Comparison of ENCODE assay signal across 8 cellular contexts in the genomic region with DNA sequence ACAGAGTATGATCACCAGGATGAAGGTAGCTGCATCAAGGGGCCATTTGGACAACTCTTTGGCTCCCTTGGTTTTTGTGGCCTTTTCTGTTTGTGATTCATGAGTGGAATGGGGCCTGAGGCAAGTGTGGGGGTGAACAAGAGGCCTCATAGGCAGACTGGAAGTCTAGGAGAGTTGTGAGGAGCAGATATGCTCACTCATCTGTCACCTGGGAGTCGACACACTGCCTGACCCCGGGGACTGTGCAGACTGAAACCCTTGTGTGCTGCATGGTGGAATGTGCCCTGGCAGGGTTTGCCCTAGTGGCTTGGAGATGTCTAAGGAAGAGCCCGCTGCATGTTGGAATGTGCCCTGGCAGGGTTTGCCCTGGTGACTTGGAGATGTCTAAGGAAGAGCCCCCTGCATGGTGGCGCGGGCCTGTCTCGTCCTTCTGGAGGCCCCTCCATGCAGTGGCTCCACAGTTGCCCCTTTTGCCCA. TPM values are rescaled to one million over a fixed set of nuclear protein-coding genes. Genes with fewer than 3 reads are reported as not detected.
DNase-seq lines count a peak whose midpoint lies in the region; ATAC-seq and TF ChIP-seq lines count a peak whose summit lies in the region.
"Had no signal": no experiment of that assay in that cellular context is flagged by ENCODE, and none has a peak within 500 bp of the region (broad histone marks: within the 10 kb centered on the region; RNA-seq: fewer than 3 reads in every experiment).

No MANE protein-coding gene starts in this region.

- peak overlapping the region; percentile 38 for H3K27ac Mint-ChIP-seq in activated CD4-positive, alpha-beta memory T cell treated with anti-CD3 and anti-CD28 coated beads for 36 hours
- H3K27ac Mint-ChIP-seq in stimulated activated effector memory CD8-positive, alpha-beta T cell treated with anti-CD3 and anti-CD28 coated beads, Interleukin-12 subunit alpha, Interleukin-12 subunit beta, amount 100 ng/mL, for 72 hours: no peak overlapping the region

- peak overlapping the region; percentile 63 for H3K4me2 ChIP-seq in HCT116 (ENCODE audit: low read length)

- H3K9me2 ChIP-seq in HCT116 (ENCODE audit: insufficient read depth): no peaks in the 10 kb centered on the region

- intact Hi-C loops in HCT116 (cut with micrococcal nuclease): no loop called here
- intact Hi-C loops in activated CD4-positive, alpha-beta memory T cell treated with anti-CD3 and anti-CD28 coated beads for 36 hours (cut with micrococcal nuclease): no loop called here

- no peaks in the 10 kb centered on the region for H3K9me3 Mint-ChIP-seq in activated CD4-positive, alpha-beta memory T cell treated with anti-CD3 and anti-CD28 coated beads for 36 hours
- H3K9me3 Mint-ChIP-seq in stimulated activated effector memory CD8-positive, alpha-beta T cell treated with anti-CD3 and anti-CD28 coated beads, Interleukin-12 subunit alpha, Interleukin-12 subunit beta, amount 100 ng/mL, for 72 hours: no peaks in the 10 kb centered on the region

- DNase-seq in HCT116 (ENCODE audit: low read depth, low spot score) (no peak), DMS53 treated with DMSO at 0.1 percent for 48 hours (lab: John Stamatoyannopoulos, UW; ENCODE audit: unreplicated experiment) (no peak), GM13977 (ENCODE audit: low spot score) (no peak)
- peak; percentile 37 for DNase-seq in activated CD4-positive, alpha-beta memory T cell treated with anti-CD3 and anti-CD28 coated beads for 36 hours
- no peak for DNase-seq in stimulated activated effector memory CD8-positive, alpha-beta T cell treated with anti-CD3 and anti-CD28 coated beads, Interleukin-12 subunit alpha, Interleukin-12 subunit beta, amount 100 ng/mL, for 72 hours (ENCODE audit: low spot score in 2 of 2)
- DNase-seq: NCI-H2081 had no signal

- no peak for TF ChIP-seq RAD21 in HCT116 (IDR thresholded peaks at IDR 0.05; ENCODE audit: low read depth)

- H4K20me1 ChIP-seq in HCT116 (ENCODE audit: insufficient read depth): no peaks in the 10 kb centered on the region

- in situ Hi-C loops in GM13977 (cut with MboI; ENCODE audit: low pct_unique_long_range_greater_than_20kb, low sequenced_read_pairs, unreplicated experiment): no loop called here

- BruUV-seq in HCT116 (replicated peaks; lab: Mats Ljungman, UMichigan): no TSS peak

- peaks cover 22 to 53% of the 10 kb centered on the region in 2 experiments for H3K36me3 ChIP-seq in HCT116 (ENCODE audit: control insufficient read depth in 1 of 2, insufficient read depth in 2 of 2, low read length in 2 of 2)
- H3K36me3 ChIP-seq in gastroesophageal sphincter: peaks cover 0 to 86% of the 10 kb centered on the region in 2 donors

- RAD21 ChIA-PET in HCT116 (lab: Charles Lee; ENCODE audit: low non-redundant PET in 1 of 2, low total read pairs in 2 of 2, uncharacterized antibody in 2 of 2, unreplicated experiment in 2 of 2): no interaction called here

- H3K9ac ChIP-seq in HCT116 (ENCODE audit: low read length): peak overlapping the region; percentile 26; the same call in 1 of the 2 replicates

- H3K4me1 ChIP-seq in HCT116 (ENCODE audit: control insufficient read depth in 1 of 2, insufficient read depth in 2 of 2, low read length in 2 of 2) (peaks cover 42 to 64% of the 10 kb centered on the region in 2 experiments), gastroesophageal sphincter (peaks cover 6 to 65% (median 35%) of the 10 kb centered on the region in 3 donors)

- H3K27me3 ChIP-seq in HCT116 (ENCODE audit: insufficient read depth, low read length) (no peaks in the 10 kb centered on the region), gastroesophageal sphincter (no peaks in the 10 kb centered on the region)

- no peak overlapping the region for H2AFZ ChIP-seq in HCT116 (ENCODE audit: low read depth, low read length, poor library complexity, severe bottlenecking)

- peak overlapping the region; percentile 31; the same call in 1 of the 2 replicates for H3K27ac ChIP-seq in HCT116 (ENCODE audit: low read depth, low read length)
- peak overlapping the region; percentile 26 to 83 (median 74) for H3K27ac ChIP-seq in gastroesophageal sphincter

- no peaks in the 10 kb centered on the region for H3K9me3 ChIP-seq in HCT116 (ENCODE audit: control insufficient read depth in 1 of 2, insufficient read depth in 1 of 2, low read depth in 1 of 2, low read length in 2 of 2)
- no peaks in the 10 kb centered on the region for H3K9me3 ChIP-seq in gastroesophageal sphincter

- H3K4me3 Mint-ChIP-seq in activated CD4-positive, alpha-beta memory T cell treated with anti-CD3 and anti-CD28 coated beads for 36 hours: no peak overlapping the region
- peak overlapping the region; percentile 40 for H3K4me3 Mint-ChIP-seq in stimulated activated effector memory CD8-positive, alpha-beta T cell treated with anti-CD3 and anti-CD28 coated beads, Interleukin-12 subunit alpha, Interleukin-12 subunit beta, amount 100 ng/mL, for 72 hours

- TF ChIP-seq CTCF in HCT116 (IDR thresholded peaks at IDR 0.05 in 2 of 3, conservative IDR thresholded peaks at IDR 0.05 in 1 of 3; ENCODE audit: borderline replicate concordance in 1 of 3, insufficient read depth in 1 of 3, low read depth in 2 of 3, low read length in 2 of 3) (no peak), gastroesophageal sphincter (IDR thresholded peaks at IDR 0.05) (no peak), GM13977 (IDR thresholded peaks at IDR 0.05; ENCODE audit: extremely low read depth, insufficient read depth, missing control alignments) (no peak)

- H3K36me3 Mint-ChIP-seq in activated CD4-positive, alpha-beta memory T cell treated with anti-CD3 and anti-CD28 coated beads for 36 hours: peaks cover 64% of the 10 kb centered on the region
- peaks cover 100% of the 10 kb centered on the region for H3K36me3 Mint-ChIP-seq in stimulated activated effector memory CD8-positive, alpha-beta T cell treated with anti-CD3 and anti-CD28 coated beads, Interleukin-12 subunit alpha, Interleukin-12 subunit beta, amount 100 ng/mL, for 72 hours

- TF ChIP-seq POLR2A in HCT116 (IDR thresholded peaks at IDR 0.05; ENCODE audit: borderline replicate concordance, extremely low read depth, insufficient read depth, insufficient read length) (no peak), gastroesophageal sphincter (IDR thresholded peaks at IDR 0.05) (no peak)

- no peaks in the 10 kb centered on the region for H3K27me3 Mint-ChIP-seq in activated CD4-positive, alpha-beta memory T cell treated with anti-CD3 and anti-CD28 coated beads for 36 hours

- 80% methylated on average over 3 of the region's 6 CpGs; no CpG with 5 or more reads in 1 of the 2 donors for WGBS in gastroesophageal sphincter (ENCODE audit: low coverage in 1 of 2), 2 donors

- ATAC-seq in HCT116: peak; percentile 32; the same call in 1 of the 2 replicates
- no peak for ATAC-seq in gastroesophageal sphincter
- ATAC-seq in stimulated activated effector memory CD8-positive, alpha-beta T cell treated with anti-CD3 and anti-CD28 coated beads, Interleukin-12 subunit alpha, Interleukin-12 subunit beta, amount 100 ng/mL, for 72 hours: no peak
- no peak for ATAC-seq in HG03175 (IDR thresholded peaks at IDR 0.05; ENCODE audit: unreplicated experiment)

- H3K4me1 Mint-ChIP-seq in activated CD4-positive, alpha-beta memory T cell treated with anti-CD3 and anti-CD28 coated beads for 36 hours (ENCODE audit: low read depth): peaks cover 92% of the 10 kb centered on the region
- H3K4me1 Mint-ChIP-seq in stimulated activated effector memory CD8-positive, alpha-beta T cell treated with anti-CD3 and anti-CD28 coated beads, Interleukin-12 subunit alpha, Interleukin-12 subunit beta, amount 100 ng/mL, for 72 hours: peaks cover 96% of the 10 kb centered on the region

- no peak overlapping the region for H3K4me3 ChIP-seq in HCT116 (replicated peaks in 1 of 2; ENCODE audit: low read depth in 1 of 2, low read length in 2 of 2)
- no peak overlapping the region for H3K4me3 ChIP-seq in gastroesophageal sphincter

- TF ChIP-seq EP300 in gastroesophageal sphincter (IDR thresholded peaks at IDR 0.05): no peak

- CTCF ChIA-PET in HCT116 (lab: Charles Lee): interaction anchor here (0.9 to 2.6 kb wide), 6 partner anchors 10 to 149 kb away, joined by 3 to 17 read pairs (median 4); no protein-coding TSS in a partner anchor
- CTCF ChIA-PET in activated CD4-positive, alpha-beta memory T cell treated with anti-CD3 and anti-CD28 coated beads for 36 hours (lab: Charles Lee): interaction anchor here (0.7 to 11.7 kb wide), 7 partner anchors 14 to 175 kb away, joined by 4 to 292 read pairs (median 24); a partner anchor contains a TSS

- POLR2A ChIA-PET in HCT116 (lab: Charles Lee): no interaction called here
- POLR2A ChIA-PET in activated CD4-positive, alpha-beta memory T cell treated with anti-CD3 and anti-CD28 coated beads for 36 hours (lab: Charles Lee): interaction anchor here (0.6 to 6.4 kb wide), 3 partner anchors 17 to 149 kb away, joined by 4 to 47 read pairs (median 9); a partner anchor contains a TSS

- H3K79me2 ChIP-seq in HCT116 (ENCODE audit: insufficient read depth, low read length): peaks cover 20% of the 10 kb centered on the region; the same call in 1 of the 2 replicates

TF ChIP-seq in HCT116, 20 proteins besides CTCF, POLR2A, EP300 and RAD21 (continues in another document):
- no peak for TF ChIP-seq ZNF274 (IDR thresholded peaks at IDR 0.05; ENCODE audit: low read depth, low read length)
- no peak for TF ChIP-seq EZH2phosphoT487 (IDR thresholded peaks at IDR 0.05; ENCODE audit: borderline replicate concordance)
- TF ChIP-seq FOSL1 (IDR thresholded peaks at IDR 0.05; ENCODE audit: low read depth): no peak
- no peak for TF ChIP-seq ELF1 (IDR thresholded peaks at IDR 0.05; ENCODE audit: borderline replicate concordance, low read depth)
- no peak for TF ChIP-seq SIN3A (IDR thresholded peaks at IDR 0.05; ENCODE audit: low read depth)
- TF ChIP-seq CEBPB (IDR thresholded peaks at IDR 0.05; ENCODE audit: low read depth): no peak
- TF ChIP-seq SP1 (IDR thresholded peaks at IDR 0.05; ENCODE audit: low read depth): no peak
- no peak for TF ChIP-seq SRF (IDR thresholded peaks at IDR 0.05; ENCODE audit: low read depth)

RNA-seq across cellular contexts. Expression of a gene that starts 60.0 kb away (rescaled TPM):
- total RNA-seq in HCT116 (2021; ENCODE audit: unreplicated experiment) (81.3 TPM), gastroesophageal sphincter (10 to 100 TPM; 30.6 to 62.3 (median 54.3) TPM)
- polyA plus RNA-seq in HCT116 (2012): 71.7 and 83.4 TPM in 2 replicates
- total RNA-seq in activated CD4-positive, alpha-beta memory T cell treated with anti-CD3 and anti-CD28 coated beads for 36 hours: 10 to 100 TPM; 93.3 to 97.4 TPM
